ENCODE assay signal across 17 cellular contexts in the genomic region with DNA sequence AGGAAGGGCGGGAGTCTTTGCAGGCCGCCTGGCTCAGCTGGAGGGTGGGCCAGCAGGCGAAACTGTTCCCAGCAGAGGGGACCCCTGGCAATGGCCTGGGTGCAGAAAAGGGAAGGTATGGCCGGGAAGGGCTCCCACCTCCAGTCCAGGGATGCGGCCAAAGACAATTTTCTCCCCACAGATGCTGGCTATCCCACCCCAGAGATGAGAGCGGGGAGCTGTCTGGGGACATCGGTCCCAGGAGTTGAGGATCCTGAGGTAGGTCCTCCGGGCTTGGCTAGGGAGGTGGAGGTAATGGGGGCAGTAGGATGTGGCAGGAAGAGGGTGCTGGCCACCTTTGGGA. TPM values are rescaled to one million over a fixed set of nuclear protein-coding genes. Genes with fewer than 3 reads are reported as not detected.
DNase-seq lines count a peak whose midpoint lies in the region; ATAC-seq and TF ChIP-seq lines count a peak whose summit lies in the region.
"Had no signal": no experiment of that assay in that cellular context is flagged by ENCODE, and none has a peak within 500 bp of the region (broad histone marks: within the 10 kb centered on the region; RNA-seq: fewer than 3 reads in every experiment).

No MANE protein-coding gene starts in this region.

- H3K27ac ChIP-seq in BLaER1 (no peak overlapping the region), psoas muscle (no peak overlapping the region)
- no peak overlapping the region for H3K27ac ChIP-seq in CD4-positive, CD25-positive, alpha-beta regulatory T cell (ENCODE audit: insufficient read depth, low read length, poor library complexity, severe bottlenecking)

- H3K27ac Mint-ChIP-seq in CD4-positive, CD25-positive, alpha-beta regulatory T cell: no peak overlapping the region
- H3K27ac Mint-ChIP-seq in glutamatergic neuron (ENCODE audit: unreplicated experiment): no peak overlapping the region

- no peaks in the 10 kb centered on the region for H3K36me3 Mint-ChIP-seq in CD4-positive, CD25-positive, alpha-beta regulatory T cell
- no peaks in the 10 kb centered on the region for H3K36me3 Mint-ChIP-seq in glutamatergic neuron (ENCODE audit: unreplicated experiment)

- WGBS in psoas muscle, 3 donors: 88 to 92% (median 90%) methylated on average over 7 to 8 of the region's 8 CpGs

- H3K4me3 ChIP-seq in BLaER1 (no peak overlapping the region), psoas muscle (peak overlapping the region; percentile 45)
- H3K4me3 ChIP-seq in CD4-positive, CD25-positive, alpha-beta regulatory T cell (ENCODE audit: low read depth, low read length): peak overlapping the region; percentile 44
- H3K4me3 ChIP-seq: HAP-1 had no signal

- ATAC-seq in CD4-positive, CD25-positive, alpha-beta regulatory T cell (ENCODE audit: low read depth in 2 of 2): no peak
- ATAC-seq in psoas muscle: no peak

- no peak for DNase-seq in CD4-positive, CD25-positive, alpha-beta regulatory T cell
- DNase-seq in glutamatergic neuron (no peak), psoas muscle (no peak), DMS79 treated with DMSO at 0.1 percent for 48 hours (lab: John Stamatoyannopoulos, UW) (no peak), NCI-H2171 treated with DMSO at 0.1 percent for 48 hours (lab: John Stamatoyannopoulos, UW) (no peak)
- no peak for DNase-seq in stimulated activated CD4-positive, alpha-beta T cell treated with anti-CD3 and anti-CD28 coated beads, Interleukin-15, amount 100 ng/mL, for 24 hours
- DNase-seq: BE2C, DMS 273 treated with DMSO at 0.1 percent for 48 hours, Karpas-422, MM.1S, NCI-H1105, NCI-H187 treated with DMSO at 0.1 percent for 48 hours, NCI-H2171, NCI-H82 had no signal

- no peaks in the 10 kb centered on the region for H3K9me3 ChIP-seq in BLaER1
- no peaks in the 10 kb centered on the region for H3K9me3 ChIP-seq in CD4-positive, CD25-positive, alpha-beta regulatory T cell (ENCODE audit: control insufficient read depth in 2 of 2, low read length in 2 of 2)
- no peaks in the 10 kb centered on the region for H3K9me3 ChIP-seq in psoas muscle
- H3K9me3 ChIP-seq: BE2C, HAP-1 had no signal

- no peak for TF ChIP-seq CTCF in glutamatergic neuron (IDR thresholded peaks at IDR 0.05; ENCODE audit: partially characterized antibody, unreplicated experiment)
- no peak for TF ChIP-seq CTCF in psoas muscle (IDR thresholded peaks at IDR 0.05)

- H3K4me2 ChIP-seq in BLaER1: peak overlapping the region; percentile 88

- intact Hi-C loops in psoas muscle (cut with DNase I): no loop called here

- H4K20me1 ChIP-seq in BLaER1: peaks cover 79% of the 10 kb centered on the region

- H3K9ac ChIP-seq in BLaER1: no peak overlapping the region

- no peaks in the 10 kb centered on the region for H3K9me3 Mint-ChIP-seq in CD4-positive, CD25-positive, alpha-beta regulatory T cell
- H3K9me3 Mint-ChIP-seq in glutamatergic neuron (ENCODE audit: unreplicated experiment): no peaks in the 10 kb centered on the region

- H3K36me3 ChIP-seq in BLaER1 (no peaks in the 10 kb centered on the region), psoas muscle (ENCODE audit: insufficient read depth in 1 of 2, low read depth in 1 of 2) (no peaks in the 10 kb centered on the region)
- H3K36me3 ChIP-seq in CD4-positive, CD25-positive, alpha-beta regulatory T cell (ENCODE audit: control insufficient read depth, insufficient read depth, low read length): peaks cover 5% of the 10 kb centered on the region
- H3K36me3 ChIP-seq: BE2C, HAP-1 had no signal

- peak overlapping the region; percentile 62 to 75 (median 65) for H3K4me3 Mint-ChIP-seq in CD4-positive, CD25-positive, alpha-beta regulatory T cell
- H3K4me3 Mint-ChIP-seq in glutamatergic neuron (ENCODE audit: unreplicated experiment): peak overlapping the region; percentile 30

- H3K27me3 Mint-ChIP-seq in CD4-positive, CD25-positive, alpha-beta regulatory T cell: peaks cover 4% of the 10 kb centered on the region
- peaks cover 1% of the 10 kb centered on the region for H3K27me3 Mint-ChIP-seq in glutamatergic neuron (ENCODE audit: unreplicated experiment)

- H3K4me1 ChIP-seq in BLaER1 (peaks cover 36% of the 10 kb centered on the region), psoas muscle (peaks cover 10% of the 10 kb centered on the region)
- peaks cover 37% of the 10 kb centered on the region for H3K4me1 ChIP-seq in CD4-positive, CD25-positive, alpha-beta regulatory T cell (ENCODE audit: control insufficient read depth, insufficient read depth, low read length, poor library complexity, severe bottlenecking)
- H3K4me1 ChIP-seq: BE2C, HAP-1 had no signal

- peaks cover 0 to 34% (median 13%) of the 10 kb centered on the region in 4 donors for H3K4me1 Mint-ChIP-seq in CD4-positive, CD25-positive, alpha-beta regulatory T cell
- peaks cover 5% of the 10 kb centered on the region for H3K4me1 Mint-ChIP-seq in glutamatergic neuron (ENCODE audit: low read depth, unreplicated experiment)

- peaks cover 59% of the 10 kb centered on the region for H3K27me3 ChIP-seq in BLaER1
- H3K27me3 ChIP-seq in CD4-positive, CD25-positive, alpha-beta regulatory T cell (ENCODE audit: control insufficient read depth, insufficient read depth, low read length): no peaks in the 10 kb centered on the region
- no peaks in the 10 kb centered on the region for H3K27me3 ChIP-seq in psoas muscle (ENCODE audit: insufficient read depth in 3 of 3, low read length in 2 of 3)
- H3K27me3 ChIP-seq: BE2C had no signal

RNA-seq across cellular contexts. Expression of a gene that starts 1.7 kb away (rescaled TPM):
- 33.1 TPM for total RNA-seq in CD4-positive, CD25-positive, alpha-beta regulatory T cell
- 1 to 10 TPM; 3.2 to 5.4 (median 3.6) TPM for polyA plus RNA-seq in CD4-positive, CD25-positive, alpha-beta regulatory T cell
- 0.59 TPM for total RNA-seq in glutamatergic neuron (ENCODE audit: unreplicated experiment)
- 10 to 100 TPM in 2 of 4 donors, 1 to 10 TPM in 2; 6.0 to 13.8 (median 9.5) TPM for total RNA-seq in psoas muscle
- 1 to 10 TPM; 6.2 to 8.8 (median 6.5) TPM for polyA plus RNA-seq in psoas muscle
- polyA plus RNA-seq: AG04450 had no signal

RNA-seq across cellular contexts. Expression of a gene that starts 10.6 kb away (rescaled TPM):
- total RNA-seq in CD4-positive, CD25-positive, alpha-beta regulatory T cell: 3.9 TPM
- polyA plus RNA-seq in CD4-positive, CD25-positive, alpha-beta regulatory T cell: 1 to 10 TPM in 1 of 4 donors, under 1 TPM in 3; 0.38 to 1.1 (median 0.52) TPM
- total RNA-seq in glutamatergic neuron (ENCODE audit: unreplicated experiment): 2.7 TPM
- 1,000 to 10,000 TPM; 5,645 to 6,422 (median 6,257) TPM for total RNA-seq in psoas muscle
- polyA plus RNA-seq in psoas muscle: 1,000 to 10,000 TPM; 4,153 to 7,172 (median 6,558) TPM

RNA-seq across cellular contexts. Expression of a gene that starts 12.2 kb away (rescaled TPM):
- total RNA-seq in CD4-positive, CD25-positive, alpha-beta regulatory T cell: 168 TPM
- 10 to 100 TPM; 12.6 to 17.4 (median 15.2) TPM for polyA plus RNA-seq in CD4-positive, CD25-positive, alpha-beta regulatory T cell
- total RNA-seq in glutamatergic neuron (ENCODE audit: unreplicated experiment) (280 TPM), psoas muscle (10 to 100 TPM; 16.7 to 33.4 (median 28.1) TPM)
- 10 to 100 TPM; 14.3 to 28.8 (median 15.8) TPM for polyA plus RNA-seq in psoas muscle

RNA-seq across cellular contexts. Expression of a gene that starts 32.8 kb away (rescaled TPM):
- 14.7 TPM for total RNA-seq in CD4-positive, CD25-positive, alpha-beta regulatory T cell
- 10 to 100 TPM in 3 of 4 donors, 1 to 10 TPM in 1; 7.0 to 15.5 (median 12.7) TPM for polyA plus RNA-seq in CD4-positive, CD25-positive, alpha-beta regulatory T cell
- 8.9 TPM for total RNA-seq in glutamatergic neuron (ENCODE audit: unreplicated experiment)
- total RNA-seq in psoas muscle: 10 to 100 TPM in 1 of 4 donors, 1 to 10 TPM in 3; 4.2 to 15.5 (median 7.3) TPM
- polyA plus RNA-seq in psoas muscle: 10 to 100 TPM in 1 of 3 donors, 1 to 10 TPM in 2; 4.2 to 13.4 (median 4.6) TPM

RNA-seq across cellular contexts. Expression of a gene that starts 33.4 kb away (rescaled TPM):
- 116 TPM for total RNA-seq in CD4-positive, CD25-positive, alpha-beta regulatory T cell
- 10 to 100 TPM; 12.2 to 17.1 (median 15.2) TPM for polyA plus RNA-seq in CD4-positive, CD25-positive, alpha-beta regulatory T cell
- total RNA-seq in glutamatergic neuron (ENCODE audit: unreplicated experiment) (130 TPM), psoas muscle (10 to 100 TPM; 61.1 to 78.1 (median 70.7) TPM)
- polyA plus RNA-seq in psoas muscle: 100 to 1,000 TPM in 1 of 3 donors, 10 to 100 TPM in 2; 65.7 to 104 (median 78.9) TPM

Comparison
In these comparisons a context has a peak if more than half of its experiments do, and no peak if none do; other contexts are left out.
1. RNA of a gene that starts 10.6 kb away (total RNA-seq): 5,645 to 6,422 TPM in psoas muscle; 3.9 TPM in CD4-positive, CD25-positive, alpha-beta regulatory T cell (single experiment) and 2.7 TPM in glutamatergic neuron (single experiment); every median in the first group is over 1,000 times any median in the second.